ENCODE assay signal across 17 cellular contexts in genomic region chr18:404061-404460, GRCh38.
A peak's percentile ranks its signal among the peaks of the same experiment; 100 is the strongest.
DNase-seq lines count a peak whose midpoint lies in the region; ATAC-seq, FAIRE-seq and TF ChIP-seq lines count a peak whose summit lies in the region.
"Had no signal": no experiment of that assay in that cellular context is flagged by ENCODE, and none has a peak within 500 bp of the region (broad histone marks: within the 10 kb centered on the region; RNA-seq: fewer than 3 reads in every experiment).

No MANE protein-coding gene starts in this region.

- peaks cover 16% of the 10 kb centered on the region for H3K36me3 ChIP-seq in SJSA1

- POLR2A ChIA-PET in WTC11 (lab: Charles Lee), result no interaction called here

- peak overlapping the region; percentile 72 to 94 (median 89) for H3K27ac Mint-ChIP-seq in CD14-positive monocyte
- peak overlapping the region; percentile 85 for H3K27ac Mint-ChIP-seq in mesothelial cell of epicardium
- H3K27ac Mint-ChIP-seq in WTC11, result no peak overlapping the region
- H3K27ac Mint-ChIP-seq: B cell; CD8-positive, alpha-beta T cell had no signal

- CTCF ChIA-PET in WTC11 (lab: Charles Lee), result no interaction called here

- H3K9me3 ChIP-seq in SJSA1 (replicated peaks), result 0 out of 2 replicates have a peak, but pooled peaks cover 4% of the 10 kb centered on the region

- no peak for TF ChIP-seq CTCF in CD14-positive monocyte (IDR thresholded peaks at IDR 0.05)
- TF ChIP-seq CTCF in D721Med (IDR thresholded peaks at IDR 0.05; ENCODE audit: insufficient read depth, missing control alignments), result no peak
- TF ChIP-seq CTCF in mesothelial cell of epicardium (IDR thresholded peaks at IDR 0.05; ENCODE audit: unreplicated experiment), result no peak
- no peak for TF ChIP-seq CTCF in WTC11 (IDR thresholded peaks at IDR 0.05)

- no peaks in the 10 kb centered on the region for H3K27me3 ChIP-seq in SJSA1 (replicated peaks)

- DNase-seq in CD14-positive monocyte (ENCODE audit: low spot score), result no peak
- no peak for DNase-seq in D721Med (ENCODE audit: insufficient read length, low spot score)
- DNase-seq in SJSA1 (ENCODE audit: low read depth in 1 of 2, low spot score in 2 of 2), result peak in 1 of 2 experiments; percentile 83
- no peak for DNase-seq in mesothelial cell of epicardium (ENCODE audit: low spot score in 2 of 2, unreplicated experiment in 2 of 2)
- DNase-seq in WTC11 (ENCODE audit: low spot score), result no peak
- no peak for DNase-seq in cardiac septum (ENCODE audit: low spot score)
- no peak for DNase-seq in NCI-H69 (lab: John Stamatoyannopoulos, UW)
- DNase-seq: C1 segment of cervical spinal cord; CD8-positive, alpha-beta T cell; COR-L47; DND-41; GDM1 had no signal

- H3K4me3 Mint-ChIP-seq in CD14-positive monocyte (no peak overlapping the region), mesothelial cell of epicardium (no peak overlapping the region), WTC11 (no peak overlapping the region)
- H3K4me3 Mint-ChIP-seq: B cell; CD8-positive, alpha-beta T cell had no signal

- no peak for ATAC-seq in WTC11
- ATAC-seq: CD8-positive, alpha-beta T cell; HCT116 had no signal

- H3K27me3 Mint-ChIP-seq in CD14-positive monocyte (ENCODE audit: low read depth in 3 of 3) (peaks cover 0 to 2% (median 0%) of the 10 kb centered on the region in 3 donors), mesothelial cell of epicardium (ENCODE audit: low read depth) (no peaks in the 10 kb centered on the region), WTC11 (ENCODE audit: low read depth) (peaks cover 3% of the 10 kb centered on the region; the same call in 1 of the 2 replicates)

- H3K36me3 Mint-ChIP-seq in CD14-positive monocyte (peaks cover 10 to 16% of the 10 kb centered on the region in 2 donors), mesothelial cell of epicardium (peaks cover 40% of the 10 kb centered on the region), WTC11 (peaks cover 23% of the 10 kb centered on the region)
- H3K36me3 Mint-ChIP-seq: CD8-positive, alpha-beta T cell had no signal

- peaks cover 5 to 29% (median 22%) of the 10 kb centered on the region in 7 donors for H3K9me3 Mint-ChIP-seq in CD14-positive monocyte
- peaks cover 25% of the 10 kb centered on the region for H3K9me3 Mint-ChIP-seq in mesothelial cell of epicardium
- H3K9me3 Mint-ChIP-seq in WTC11, result peaks cover 49% of the 10 kb centered on the region

- FAIRE-seq in D721Med (lab: Jason Lieb, UNC), result peak; percentile 64
- FAIRE-seq: A204.1, GM12892, H54 had no signal

- intact Hi-C loops in CD14-positive monocyte (cut with micrococcal nuclease) (loop anchor here in 1 of 2 donors (5.0 kb wide), 1 partner anchor 58 kb away; no protein-coding TSS in a partner anchor), cardiac septum (cut with DNase I) (no loop called here)

- H3K27ac ChIP-seq in SJSA1, result peak overlapping the region; percentile 68

- H3K4me3 ChIP-seq in SJSA1, result no peak overlapping the region

- H3K4me1 ChIP-seq in SJSA1 (replicated peaks), result peaks cover 60% of the 10 kb centered on the region

- peaks cover 56% of the 10 kb centered on the region for H3K4me1 Mint-ChIP-seq in CD14-positive monocyte
- peaks cover 29% of the 10 kb centered on the region for H3K4me1 Mint-ChIP-seq in mesothelial cell of epicardium
- H3K4me1 Mint-ChIP-seq in WTC11, result no peaks in the 10 kb centered on the region
- H3K4me1 Mint-ChIP-seq: B cell had no signal

TF ChIP-seq in WTC11, 78 proteins besides CTCF, POLR2A, EP300 and RAD21:
- TF ChIP-seq SMAD3 (CRISPR knock-in tag; IDR thresholded peaks at IDR 0.05; ENCODE audit: borderline replicate concordance) (no peak), NR3C1 (CRISPR knock-in tag; conservative IDR thresholded peaks at IDR 0.05; ENCODE audit: low read depth) (no peak), FOXK1 (CRISPR knock-in tag; IDR thresholded peaks at IDR 0.05) (no peak), RORB (CRISPR knock-in tag; IDR thresholded peaks at IDR 0.05) (no peak), TEAD1 (CRISPR knock-in tag; IDR thresholded peaks at IDR 0.05) (no peak), ZNF263 (CRISPR knock-in tag; IDR thresholded peaks at IDR 0.05; ENCODE audit: low read depth) (no peak), KAT7 (CRISPR knock-in tag; IDR thresholded peaks at IDR 0.05; ENCODE audit: borderline replicate concordance) (no peak), ERG (CRISPR knock-in tag; IDR thresholded peaks at IDR 0.05) (no peak), TEAD4 (CRISPR knock-in tag; IDR thresholded peaks at IDR 0.05) (no peak), FOXP1 (CRISPR knock-in tag; IDR thresholded peaks at IDR 0.05; ENCODE audit: borderline replicate concordance) (no peak), HMGA2 (CRISPR knock-in tag; IDR thresholded peaks at IDR 0.05) (no peak), NR1H2 (CRISPR knock-in tag; IDR thresholded peaks at IDR 0.05) (no peak), ZBTB43 (CRISPR knock-in tag; IDR thresholded peaks at IDR 0.05) (no peak), PREB (CRISPR knock-in tag; IDR thresholded peaks at IDR 0.05; ENCODE audit: borderline replicate concordance) (no peak)
- TF ChIP-seq, protein P1, sequence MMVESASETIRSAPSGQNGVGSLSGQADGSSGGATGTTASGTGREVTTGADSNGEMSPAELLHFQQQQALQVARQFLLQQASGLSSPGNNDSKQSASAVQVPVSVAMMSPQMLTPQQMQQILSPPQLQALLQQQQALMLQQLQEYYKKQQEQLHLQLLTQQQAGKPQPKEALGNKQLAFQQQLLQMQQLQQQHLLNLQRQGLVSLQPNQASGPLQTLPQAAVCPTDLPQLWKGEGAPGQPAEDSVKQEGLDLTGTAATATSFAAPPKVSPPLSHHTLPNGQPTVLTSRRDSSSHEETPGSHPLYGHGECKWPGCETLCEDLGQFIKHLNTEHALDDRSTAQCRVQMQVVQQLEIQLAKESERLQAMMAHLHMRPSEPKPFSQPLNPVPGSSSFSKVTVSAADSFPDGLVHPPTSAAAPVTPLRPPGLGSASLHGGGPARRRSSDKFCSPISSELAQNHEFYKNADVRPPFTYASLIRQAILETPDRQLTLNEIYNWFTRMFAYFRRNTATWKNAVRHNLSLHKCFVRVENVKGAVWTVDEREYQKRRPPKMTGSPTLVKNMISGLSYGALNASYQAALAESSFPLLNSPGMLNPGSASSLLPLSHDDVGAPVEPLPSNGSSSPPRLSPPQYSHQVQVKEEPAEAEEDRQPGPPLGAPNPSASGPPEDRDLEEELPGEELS (CRISPR knock-in tag; IDR thresholded peaks at IDR 0.05), result no peak
- TF ChIP-seq, protein P2, sequence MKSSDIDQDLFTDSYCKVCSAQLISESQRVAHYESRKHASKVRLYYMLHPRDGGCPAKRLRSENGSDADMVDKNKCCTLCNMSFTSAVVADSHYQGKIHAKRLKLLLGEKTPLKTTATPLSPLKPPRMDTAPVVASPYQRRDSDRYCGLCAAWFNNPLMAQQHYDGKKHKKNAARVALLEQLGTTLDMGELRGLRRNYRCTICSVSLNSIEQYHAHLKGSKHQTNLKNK (CRISPR knock-in tag; IDR thresholded peaks at IDR 0.05), result no peak
